In the genomic region with DNA sequence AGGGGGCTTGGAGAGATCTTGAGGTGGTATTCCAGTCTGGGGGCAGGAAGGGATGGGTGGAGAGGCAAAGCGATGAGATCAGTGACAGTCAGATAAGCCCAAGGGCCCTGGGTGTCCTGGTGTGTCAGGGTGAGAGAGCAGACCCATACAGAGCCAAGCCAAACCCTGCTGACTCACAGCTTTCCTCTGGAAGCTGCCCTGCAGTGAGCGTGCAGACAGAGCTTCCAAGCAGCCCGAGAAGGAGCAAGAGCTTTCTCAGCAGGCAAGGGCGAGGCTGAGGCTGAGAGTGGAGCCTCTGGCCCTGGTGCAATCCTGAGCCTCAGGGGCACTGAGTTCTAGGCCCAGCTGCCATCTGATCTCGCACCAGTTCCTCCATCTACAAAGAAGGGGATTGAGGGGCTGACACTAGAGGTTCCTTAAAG, we compare ENCODE assay signal across 9 cellular contexts.
A peak's percentile ranks its signal among the peaks of the same experiment; 100 is the strongest.
DNase-seq lines count a peak whose midpoint lies in the region; ATAC-seq and TF ChIP-seq lines count a peak whose summit lies in the region.
"Had no signal": no experiment of that assay in that cellular context is flagged by ENCODE, and none has a peak within 500 bp of the region (broad histone marks: within the 10 kb centered on the region; RNA-seq: fewer than 3 reads in every experiment).

No MANE protein-coding gene starts in this region.

- H3K36me3 Mint-ChIP-seq in HFFc6 (ENCODE audit: low read depth): no peaks in the 10 kb centered on the region

- H3K27ac Mint-ChIP-seq in HFFc6: peak overlapping the region; percentile 84
- H3K27ac Mint-ChIP-seq: activated CD4-positive, alpha-beta T cell treated with anti-CD3 and anti-CD28 coated beads, Interleukin-2, amount 10 ng/mL, durations not matched to agents 24 days and 14 days had no signal

- H3K27ac ChIP-seq in brain microvascular endothelial cell (peak overlapping the region; percentile 79), MM.1S (ENCODE audit: low read length) (no peak overlapping the region)

- no peaks in the 10 kb centered on the region for H3K9me3 Mint-ChIP-seq in HFFc6
- H3K9me3 Mint-ChIP-seq: activated CD4-positive, alpha-beta T cell treated with anti-CD3 and anti-CD28 coated beads, Interleukin-2, amount 10 ng/mL, durations not matched to agents 24 days and 14 days had no signal

- no peak overlapping the region for H2AFZ ChIP-seq in MM.1S (ENCODE audit: low read length)

- no peak for ATAC-seq in HG03565 (IDR thresholded peaks at IDR 0.05; ENCODE audit: unreplicated experiment)

- H3K4me3 Mint-ChIP-seq in HFFc6: no peak overlapping the region
- H3K4me3 Mint-ChIP-seq: activated CD4-positive, alpha-beta T cell treated with anti-CD3 and anti-CD28 coated beads, Interleukin-2, amount 10 ng/mL, durations not matched to agents 24 days and 14 days had no signal

- H3K9ac ChIP-seq in MM.1S (ENCODE audit: low read length): no peak overlapping the region

- H3K36me3 ChIP-seq in brain microvascular endothelial cell (replicated peaks) (no peaks in the 10 kb centered on the region), kidney epithelial cell (ENCODE audit: control insufficient read depth, insufficient read depth, low read length) (no peaks in the 10 kb centered on the region), MM.1S (replicated peaks; ENCODE audit: insufficient read depth, low read length) (no peaks in the 10 kb centered on the region)

- no peaks in the 10 kb centered on the region for H3K27me3 ChIP-seq in brain microvascular endothelial cell (replicated peaks)
- H3K27me3 ChIP-seq in kidney epithelial cell (ENCODE audit: control insufficient read depth, insufficient read depth, low read length): no peaks in the 10 kb centered on the region
- H3K27me3 ChIP-seq in MM.1S (replicated peaks; ENCODE audit: insufficient read depth, low read length): no peaks in the 10 kb centered on the region

- no peaks in the 10 kb centered on the region for H3K4me1 ChIP-seq in MM.1S (ENCODE audit: low read length)

- peaks cover 55% of the 10 kb centered on the region for H3K4me1 Mint-ChIP-seq in HFFc6 (ENCODE audit: low read depth)
- H3K4me1 Mint-ChIP-seq: activated CD4-positive, alpha-beta T cell treated with anti-CD3 and anti-CD28 coated beads, Interleukin-2, amount 10 ng/mL, durations not matched to agents 24 days and 14 days had no signal

- H3F3A ChIP-seq in MM.1S (ENCODE audit: insufficient read depth, low read length): no peaks in the 10 kb centered on the region

- H3K9me2 ChIP-seq in MM.1S (replicated peaks; ENCODE audit: insufficient read depth, low read length): no peaks in the 10 kb centered on the region

- no peaks in the 10 kb centered on the region for H3K79me2 ChIP-seq in MM.1S (ENCODE audit: low read length)

- TF ChIP-seq CTCF in HFFc6 (IDR thresholded peaks at IDR 0.05) (no peak), brain microvascular endothelial cell (IDR thresholded peaks at IDR 0.05; ENCODE audit: low read depth, low read length, missing control alignments) (no peak), kidney epithelial cell (IDR thresholded peaks at IDR 0.05; ENCODE audit: insufficient read depth, low read length, poor library complexity, severe bottlenecking) (no peak), MM.1S (IDR thresholded peaks at IDR 0.05; ENCODE audit: low read length) (no peak)

- no peak overlapping the region for H3K4me2 ChIP-seq in MM.1S (ENCODE audit: low read depth, low read length)

- H3K9me3 ChIP-seq in MM.1S (replicated peaks; ENCODE audit: insufficient read depth, low read length): no peaks in the 10 kb centered on the region

- in situ Hi-C loops in brain microvascular endothelial cell (cut with HindIII; ENCODE audit: low pct_ligation_motif_present, low sequenced_read_pairs): no loop called here

- H4K20me1 ChIP-seq in MM.1S (ENCODE audit: insufficient read depth, low read length): no peaks in the 10 kb centered on the region

- H3K27me3 Mint-ChIP-seq in HFFc6 (ENCODE audit: insufficient read depth): no peaks in the 10 kb centered on the region; the same call in 1 of the 2 replicates
- H3K27me3 Mint-ChIP-seq: activated CD4-positive, alpha-beta T cell treated with anti-CD3 and anti-CD28 coated beads, Interleukin-2, amount 10 ng/mL, durations not matched to agents 24 days and 14 days had no signal

- DNase-seq in HFFc6 (peak; percentile 94), brain microvascular endothelial cell (peak; percentile 97), kidney epithelial cell (ENCODE audit: low read depth) (peak; percentile 71), stromal cell of bone marrow (ENCODE audit: low read depth) (peak; percentile 93), NCI-H2171 (lab: John Stamatoyannopoulos, UW) (no peak), NCI-H146 treated with DMSO at 0.1 percent for 48 hours (lab: John Stamatoyannopoulos, UW; ENCODE audit: unreplicated experiment) (no peak), MM.1S (no peak)
- DNase-seq: activated CD4-positive, alpha-beta T cell treated with anti-CD3 and anti-CD28 coated beads, Interleukin-2, amount 10 ng/mL, durations not matched to agents 24 days and 14 days had no signal

- H3K4me3 ChIP-seq in brain microvascular endothelial cell (ENCODE audit: low read depth, low read length) (no peak overlapping the region), kidney epithelial cell (ENCODE audit: low read depth, low read length) (no peak overlapping the region), MM.1S (ENCODE audit: low read length) (no peak overlapping the region)

Comparison
In these comparisons a context has a peak if more than half of its experiments do, and no peak if none do; other contexts are left out.
1. DNase-seq: peak in HFFc6 (single experiment), brain microvascular endothelial cell (single experiment), kidney epithelial cell (single experiment) and stromal cell of bone marrow (single experiment); none in NCI-H2171 (single experiment), NCI-H146 treated with DMSO at 0.1 percent for 48 hours (single experiment) and MM.1S (single experiment).